8 cellular contexts compared by ENCODE assay signal in genomic region chr18:24015897-24016631, GRCh38. TPM values are rescaled to one million over a fixed set of nuclear protein-coding genes. Genes with fewer than 3 reads are reported as not detected.
DNase-seq lines count a peak whose midpoint lies in the region; ATAC-seq, FAIRE-seq and TF ChIP-seq lines count a peak whose summit lies in the region.

No MANE protein-coding gene starts in this region.

- no peak for ATAC-seq in HG03025 (IDR thresholded peaks at IDR 0.05; ENCODE audit: low FRiP score, unreplicated experiment)

- no peaks in the 10 kb centered on the region for H3K36me3 ChIP-seq in HEK293 (ENCODE audit: control insufficient read depth in 2 of 2, insufficient read depth in 1 of 2, low read length in 2 of 2)
- no peaks in the 10 kb centered on the region for H3K36me3 ChIP-seq in breast epithelium
- H3K36me3 ChIP-seq in muscle layer of colon (ENCODE audit: insufficient read depth, low read length) = no peaks in the 10 kb centered on the region

- peaks cover 2% of the 10 kb centered on the region for H3K27me3 ChIP-seq in AG04450 (ENCODE audit: control insufficient read depth, insufficient read depth, low read length)
- no peaks in the 10 kb centered on the region for H3K27me3 ChIP-seq in breast epithelium
- H3K27me3 ChIP-seq in muscle layer of colon (ENCODE audit: control insufficient read depth in 1 of 2, insufficient read depth in 2 of 2, low read length in 2 of 2) = no peaks in the 10 kb centered on the region

- no peak overlapping the region for H3K9ac ChIP-seq in muscle layer of colon (ENCODE audit: low read length)

- peaks cover 4% of the 10 kb centered on the region; the same call in 1 of the 2 replicates for H3K9me3 ChIP-seq in AG04450 (ENCODE audit: control insufficient read depth, insufficient read depth, low read length)
- no peaks in the 10 kb centered on the region for H3K9me3 ChIP-seq in HEK293 (ENCODE audit: control insufficient read depth, insufficient read depth, low read depth, low read length)
- no peaks in the 10 kb centered on the region for H3K9me3 ChIP-seq in breast epithelium
- no peaks in the 10 kb centered on the region for H3K9me3 ChIP-seq in muscle layer of colon (ENCODE audit: low read length)

- H3K27ac ChIP-seq in AG04450 (ENCODE audit: low read depth, low read length) (no peak overlapping the region), HEK293 (ENCODE audit: extremely low read depth, low read depth, low read length) (no peak overlapping the region), breast epithelium (peak overlapping the region; percentile 57 to 91), muscle layer of colon (ENCODE audit: low read depth, low read length) (peak overlapping the region; percentile 73)

- H3K4me1 ChIP-seq in HEK293 (ENCODE audit: control insufficient read depth, insufficient read depth, low read length) (peaks cover 4% of the 10 kb centered on the region), breast epithelium (peaks cover 0 to 6% of the 10 kb centered on the region in 2 donors), muscle layer of colon (ENCODE audit: insufficient read depth, low read length) (peaks cover 4% of the 10 kb centered on the region)

- H3K4me3 ChIP-seq in AG04450 (ENCODE audit: low read depth, low read length) (peak overlapping the region; percentile 87), HEK293 (ENCODE audit: low read depth, low read length) (peak overlapping the region; percentile 58), breast epithelium (peak overlapping the region; percentile 83 to 92 (median 87)), muscle layer of colon (ENCODE audit: low read depth in 1 of 2, low read length in 2 of 2) (peak overlapping the region in 1 of 2 donors; percentile 68)

- FAIRE-seq in D721Med (lab: Jason Lieb, UNC) = no peak

- POLR2A ChIA-PET in AG04450 (lab: Yijun Ruan, JAX) = interaction anchor here (1.3 to 2.0 kb wide), 2 partner anchors 60 to 123 kb away, joined by 4 to 10 read pairs; partner anchors contain the start of gene CABYR
- POLR2A ChIA-PET in HEK293 (lab: Yijun Ruan, JAX) = no interaction called here

- CTCF ChIA-PET in AG04450 (lab: Charles Lee) (interaction anchor here (1.2 kb wide), 1 partner anchor 104 kb away, joined by 3 read pairs; no protein-coding TSS in a partner anchor), HEK293 (lab: Yijun Ruan, JAX) (interaction anchor here (1.4 to 2.3 kb wide), 5 partner anchors 13 to 104 kb away, joined by 3 to 11 read pairs (median 6); no protein-coding TSS in a partner anchor)

- no peak for TF ChIP-seq CTCF in AG04450 (IDR thresholded peaks at IDR 0.05; ENCODE audit: low read depth, low read length)
- TF ChIP-seq CTCF in HEK293 (tag by site-specific recombination; IDR thresholded peaks at IDR 0.05) = no peak
- TF ChIP-seq CTCF in breast epithelium (IDR thresholded peaks at IDR 0.05) = no peak
- TF ChIP-seq CTCF in D721Med (IDR thresholded peaks at IDR 0.05; ENCODE audit: insufficient read depth, missing control alignments) = no peak

- intact Hi-C loops in breast epithelium (cut with DNase I; ENCODE audit: low total_unique reads) = no loop called here

- no peak for DNase-seq in AG04450 (ENCODE audit: low read depth, low spot score)
- no peak for DNase-seq in breast epithelium (ENCODE audit: low spot score in 2 of 2)
- no peak for DNase-seq in HCEC 1CT
- no peak for DNase-seq in DMS114 treated with DMSO at 0.1 percent for 48 hours (lab: John Stamatoyannopoulos, UW; ENCODE audit: unreplicated experiment)
- no peak for DNase-seq in D721Med (ENCODE audit: insufficient read length, low spot score)

- no peak for TF ChIP-seq POLR2A in breast epithelium (IDR thresholded peaks at IDR 0.05)

TF ChIP-seq in HEK293, 187 proteins besides CTCF, POLR2A, EP300 and RAD21:
- TF ChIP-seq PRDM4 (tag by site-specific recombination; IDR thresholded peaks at IDR 0.05) = peak; percentile 84
- peak; percentile 98 for TF ChIP-seq ZNF214 (tag by site-specific recombination; IDR thresholded peaks at IDR 0.05; ENCODE audit: borderline replicate concordance)
- 0 out of 2 replicates have a peak, but pooled peaks have one; percentile 27 for TF ChIP-seq ZNF777 (tag by site-specific recombination; IDR thresholded peaks at IDR 0.05; ENCODE audit: borderline replicate concordance)
- peak; percentile 90 for TF ChIP-seq PRDM1 (tag by site-specific recombination; IDR thresholded peaks at IDR 0.05)
- no peak for TF ChIP-seq RBAK (tag by site-specific recombination; IDR thresholded peaks at IDR 0.05)
TF ChIP-seq in HEK293: peak in this region for 4.

RNA-seq across cellular contexts. Expression of gene TTC39C, which starts 1.5 kb away (rescaled TPM):
- polyA plus RNA-seq in AG04450 (2011; rRNA removed) = 18.6 and 24.3 TPM in 2 replicates
- 23.5 and 28.8 TPM in 2 replicates for polyA minus RNA-seq in AG04450 (2011; rRNA and poly(A)+ RNA removed)
- total RNA-seq in breast epithelium = 10 to 100 TPM; 49.8 to 59.0 (median 53.0) TPM

Comparison
In these comparisons a context has a peak if more than half of its experiments do, and no peak if none do; other contexts are left out.
1. H3K27ac ChIP-seq: peak in breast epithelium (2 of 2) and muscle layer of colon (single experiment); none in AG04450 (single experiment) and HEK293 (single experiment).